ENCODE assay signal across 22 cellular contexts in the genomic region with DNA sequence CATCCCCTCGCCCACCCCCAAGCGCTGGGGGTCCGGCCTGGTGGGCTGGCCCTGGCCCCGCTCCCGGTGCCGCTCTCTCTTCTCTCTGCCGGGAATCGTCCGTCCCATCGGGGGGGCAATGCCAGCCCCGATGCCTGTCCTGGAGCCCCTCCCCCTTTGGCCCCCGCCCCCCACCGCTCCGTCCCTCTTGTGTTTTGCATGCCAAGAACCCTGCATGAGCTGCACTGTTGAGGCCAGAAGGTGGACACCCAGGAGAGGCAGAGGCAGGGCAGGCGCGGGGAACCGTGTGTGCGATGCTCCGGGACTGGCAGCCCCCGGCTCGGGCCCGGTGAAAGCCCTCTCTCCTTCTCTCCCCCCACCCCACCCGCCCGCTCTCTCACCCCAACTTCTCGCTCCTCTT. TPM values are rescaled to one million over a fixed set of nuclear protein-coding genes. Genes with fewer than 3 reads are reported as not detected.
DNase-seq lines count a peak whose midpoint lies in the region; ATAC-seq and TF ChIP-seq lines count a peak whose summit lies in the region.
"Had no signal": no experiment of that assay in that cellular context is flagged by ENCODE, and none has a peak within 500 bp of the region (broad histone marks: within the 10 kb centered on the region; RNA-seq: fewer than 3 reads in every experiment).

No MANE protein-coding gene starts in this region.

- no peaks in the 10 kb centered on the region for H3K9me3 Mint-ChIP-seq in activated CD4-positive, alpha-beta T cell treated with anti-CD3 and anti-CD28 coated beads, Interleukin-2, amount 10 ng/mL, durations not matched to agents 24 days and 14 days
- no peaks in the 10 kb centered on the region for H3K9me3 Mint-ChIP-seq in endothelial cell (ENCODE audit: unreplicated experiment)
- no peaks in the 10 kb centered on the region for H3K9me3 Mint-ChIP-seq in type B pancreatic cell
- no peaks in the 10 kb centered on the region for H3K9me3 Mint-ChIP-seq in activated T-cell treated with anti-CD3 and anti-CD28 coated beads, Interleukin-2, amount 50 U/mL, for 4 hours
- peaks cover 0 to 2% (median 0%) of the 10 kb centered on the region in 5 donors for H3K9me3 Mint-ChIP-seq in CD8-positive, alpha-beta memory T cell
- H3K9me3 Mint-ChIP-seq in immature natural killer cell, result peaks cover 0 to 1% (median 0%) of the 10 kb centered on the region in 6 donors

- H3K27ac Mint-ChIP-seq in activated CD4-positive, alpha-beta T cell treated with anti-CD3 and anti-CD28 coated beads, Interleukin-2, amount 10 ng/mL, durations not matched to agents 24 days and 14 days, result no peak overlapping the region
- H3K27ac Mint-ChIP-seq in endothelial cell (ENCODE audit: unreplicated experiment) (no peak overlapping the region), type B pancreatic cell (no peak overlapping the region), immature natural killer cell (no peak overlapping the region)
- no peak overlapping the region for H3K27ac Mint-ChIP-seq in CD8-positive, alpha-beta memory T cell

- H3K4me1 Mint-ChIP-seq in activated CD4-positive, alpha-beta T cell treated with anti-CD3 and anti-CD28 coated beads, Interleukin-2, amount 10 ng/mL, durations not matched to agents 24 days and 14 days, result peaks cover 10% of the 10 kb centered on the region
- peaks cover 16% of the 10 kb centered on the region for H3K4me1 Mint-ChIP-seq in endothelial cell (ENCODE audit: unreplicated experiment)
- no peaks in the 10 kb centered on the region for H3K4me1 Mint-ChIP-seq in type B pancreatic cell (ENCODE audit: unreplicated experiment)
- H3K4me1 Mint-ChIP-seq in activated T-cell treated with anti-CD3 and anti-CD28 coated beads, Interleukin-2, amount 50 U/mL, for 4 hours (ENCODE audit: low read depth), result peaks cover 11% of the 10 kb centered on the region
- H3K4me1 Mint-ChIP-seq in CD8-positive, alpha-beta memory T cell, result peaks cover 14 to 24% (median 22%) of the 10 kb centered on the region in 3 donors
- peaks cover 6 to 19% of the 10 kb centered on the region in 2 donors for H3K4me1 Mint-ChIP-seq in immature natural killer cell

- peaks cover 15% of the 10 kb centered on the region for H3K27me3 ChIP-seq in CD8-positive, alpha-beta memory T cell (ENCODE audit: insufficient read depth, low read length, poor library complexity, severe bottlenecking)
- H3K27me3 ChIP-seq: ascending aorta, pancreas, testis had no signal

- H3K36me3 Mint-ChIP-seq in activated CD4-positive, alpha-beta T cell treated with anti-CD3 and anti-CD28 coated beads, Interleukin-2, amount 10 ng/mL, durations not matched to agents 24 days and 14 days (ENCODE audit: low read depth), result peaks cover 2% of the 10 kb centered on the region
- H3K36me3 Mint-ChIP-seq in endothelial cell (ENCODE audit: low read depth, unreplicated experiment) (peaks cover 18% of the 10 kb centered on the region), type B pancreatic cell (no peaks in the 10 kb centered on the region), immature natural killer cell (no peaks in the 10 kb centered on the region)
- H3K36me3 Mint-ChIP-seq in activated T-cell treated with anti-CD3 and anti-CD28 coated beads, Interleukin-2, amount 50 U/mL, for 4 hours (ENCODE audit: insufficient read depth), result no peaks in the 10 kb centered on the region
- H3K36me3 Mint-ChIP-seq in CD8-positive, alpha-beta memory T cell, result no peaks in the 10 kb centered on the region

- peaks cover 50% of the 10 kb centered on the region for H3K27me3 Mint-ChIP-seq in activated CD4-positive, alpha-beta T cell treated with anti-CD3 and anti-CD28 coated beads, Interleukin-2, amount 10 ng/mL, durations not matched to agents 24 days and 14 days
- H3K27me3 Mint-ChIP-seq in endothelial cell (ENCODE audit: unreplicated experiment) (peaks cover 32% of the 10 kb centered on the region), type B pancreatic cell (peaks cover 82% of the 10 kb centered on the region), immature natural killer cell (ENCODE audit: low read depth in 3 of 3) (peaks cover 10 to 34% (median 13%) of the 10 kb centered on the region in 3 donors)
- H3K27me3 Mint-ChIP-seq in activated T-cell treated with anti-CD3 and anti-CD28 coated beads, Interleukin-2, amount 50 U/mL, for 4 hours (ENCODE audit: low read depth), result peaks cover 42% of the 10 kb centered on the region
- peaks cover 44 to 59% of the 10 kb centered on the region in 2 donors for H3K27me3 Mint-ChIP-seq in CD8-positive, alpha-beta memory T cell

- DNase-seq in activated CD4-positive, alpha-beta T cell treated with anti-CD3 and anti-CD28 coated beads, Interleukin-2, amount 10 ng/mL, durations not matched to agents 24 days and 14 days, result no peak
- DNase-seq in activated CD4-positive, alpha-beta T cell treated with anti-CD3 and anti-CD28 coated beads, Interleukin-2, amount 50 U/mL, for 1 hour, result no peak
- DNase-seq in NCI-H69 (lab: John Stamatoyannopoulos, UW) (peak; percentile 54), endothelial cell (ENCODE audit: low spot score) (no peak), type B pancreatic cell (ENCODE audit: extremely low spot score, unreplicated experiment) (no peak), immature natural killer cell (no peak)
- no peak for DNase-seq in activated T-cell treated with anti-CD3 and anti-CD28 coated beads, Interleukin-2, amount 50 U/mL, for 4 hours
- no peak for DNase-seq in CD8-positive, alpha-beta memory T cell
- DNase-seq: activated CD8-positive, alpha-beta memory T cell treated with anti-CD3 and anti-CD28 coated beads, Interleukin-2, amount 50 U/mL, for 4 hours; colonic mucosa; DMS79 treated with DMSO at 0.1 percent for 48 hours; NCI-H187; NCI-H524; OCI-M1; pancreas; SIG-M5; stimulated activated CD4-positive, alpha-beta T cell treated with anti-CD3 and anti-CD28 coated beads, Interleukin-4, amount 100 ng/mL, for 1 hour; T1000; testis had no signal

- H3K4me3 ChIP-seq in CD8-positive, alpha-beta memory T cell (ENCODE audit: low read length), result no peak overlapping the region
- H3K4me3 ChIP-seq: colonic mucosa, testis had no signal

- TF ChIP-seq CTCF in endothelial cell (IDR thresholded peaks at IDR 0.05; ENCODE audit: unreplicated experiment) (no peak), type B pancreatic cell (conservative IDR thresholded peaks at IDR 0.05) (no peak)

- ATAC-seq in activated T-cell treated with anti-CD3 and anti-CD28 coated beads, Interleukin-2, amount 50 U/mL, for 4 hours, result no peak
- ATAC-seq: pancreas had no signal

- H3K4me1 ChIP-seq in CD8-positive, alpha-beta memory T cell (ENCODE audit: insufficient read depth, low read length), result peaks cover 11% of the 10 kb centered on the region
- H3K4me1 ChIP-seq: colonic mucosa, pancreas had no signal

- H3K27ac ChIP-seq in CD8-positive, alpha-beta memory T cell (ENCODE audit: low read depth, low read length), result no peak overlapping the region
- H3K27ac ChIP-seq: ascending aorta, C4-2B, colonic mucosa, epithelial cell of prostate, pancreas, testis had no signal

- H3K9me3 ChIP-seq in CD8-positive, alpha-beta memory T cell (ENCODE audit: low read length), result no peaks in the 10 kb centered on the region
- H3K9me3 ChIP-seq: ascending aorta, colonic mucosa, pancreas, testis had no signal

- CTCF ChIA-PET in CD8-positive, alpha-beta memory T cell (lab: Charles Lee), result no interaction called here

- intact Hi-C loops in activated CD4-positive, alpha-beta T cell treated with anti-CD3 and anti-CD28 coated beads, Interleukin-2, amount 10 ng/mL, durations not matched to agents 24 days and 14 days (cut with micrococcal nuclease), result no loop called here

- H3K4me3 Mint-ChIP-seq in activated CD4-positive, alpha-beta T cell treated with anti-CD3 and anti-CD28 coated beads, Interleukin-2, amount 10 ng/mL, durations not matched to agents 24 days and 14 days, result peak overlapping the region; percentile 81
- peak overlapping the region; percentile 91 for H3K4me3 Mint-ChIP-seq in endothelial cell (ENCODE audit: unreplicated experiment)
- H3K4me3 Mint-ChIP-seq in type B pancreatic cell, result peak overlapping the region; percentile 86
- no peak overlapping the region for H3K4me3 Mint-ChIP-seq in activated T-cell treated with anti-CD3 and anti-CD28 coated beads, Interleukin-2, amount 50 U/mL, for 4 hours
- H3K4me3 Mint-ChIP-seq in CD8-positive, alpha-beta memory T cell, result peak overlapping the region in 3 of 7 donors; percentile 61 to 83 (median 70)
- H3K4me3 Mint-ChIP-seq in immature natural killer cell, result peak overlapping the region in 2 of 5 donors; percentile 49 to 54

- no peaks in the 10 kb centered on the region for H3K36me3 ChIP-seq in CD8-positive, alpha-beta memory T cell (ENCODE audit: insufficient read depth, low read length)
- H3K36me3 ChIP-seq: ascending aorta, colonic mucosa, pancreas had no signal

- POLR2A ChIA-PET in CD8-positive, alpha-beta memory T cell (lab: Charles Lee), result no interaction called here

RNA-seq across cellular contexts. Expression of a gene that starts 22.1 kb away (rescaled TPM):
- 112 and 117 TPM in 2 replicates for total RNA-seq in activated CD4-positive, alpha-beta T cell treated with anti-CD3 and anti-CD28 coated beads, Interleukin-2, amount 10 ng/mL, durations not matched to agents 24 days and 14 days
- total RNA-seq in endothelial cell (ENCODE audit: unreplicated experiment) (581 TPM), type B pancreatic cell (ENCODE audit: low replicate concordance) (228 and 315 TPM in 2 replicates)
- total RNA-seq in activated T-cell treated with anti-CD3 and anti-CD28 coated beads, Interleukin-2, amount 50 U/mL, for 4 hours, result 10 to 100 TPM; 50.3 to 57.0 (median 53.8) TPM
- total RNA-seq in CD8-positive, alpha-beta memory T cell, result 10 to 100 TPM; 80.7 to 84.1 TPM
- polyA plus RNA-seq in CD8-positive, alpha-beta memory T cell, result 74.7 TPM
- polyA plus RNA-seq in immature natural killer cell, result 10 to 100 TPM; 11.2 to 49.8 (median 34.6) TPM
